16 cellular contexts compared by ENCODE assay signal in the genomic region with DNA sequence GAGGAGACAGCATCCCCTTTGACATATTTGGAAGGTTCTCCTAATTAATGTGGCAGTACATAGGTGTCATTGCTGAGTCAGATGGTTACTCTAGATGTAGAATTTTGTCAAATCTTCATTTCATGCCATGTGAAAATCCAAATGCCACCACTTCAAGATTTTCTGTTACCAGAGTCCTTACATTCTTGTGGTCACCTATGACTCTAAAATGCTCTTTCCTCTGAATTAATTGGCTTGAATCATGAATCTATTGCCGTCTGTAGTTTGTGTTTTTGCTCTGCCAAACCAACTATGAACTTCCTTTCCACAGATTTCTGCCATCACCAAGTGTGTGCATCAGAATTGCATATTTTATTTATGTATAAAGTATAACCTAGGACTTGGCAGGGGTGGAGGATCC.
DNase-seq lines count a peak whose midpoint lies in the region; ATAC-seq and TF ChIP-seq lines count a peak whose summit lies in the region.
"Had no signal": no experiment of that assay in that cellular context is flagged by ENCODE, and none has a peak within 500 bp of the region (broad histone marks: within the 10 kb centered on the region; RNA-seq: fewer than 3 reads in every experiment).

No MANE protein-coding gene starts in this region.

- H4K5ac ChIP-seq in IMR-90 (ENCODE audit: low read depth, low read length): no peak overlapping the region

- no peak overlapping the region; the same call in 1 of the 2 replicates for H3K4me2 ChIP-seq in IMR-90 (ENCODE audit: low read depth, low read length)
- H3K4me2 ChIP-seq in mesenchymal stem cell (ENCODE audit: low read length, poor library complexity, severe bottlenecking): no peak overlapping the region

- peaks cover 3% of the 10 kb centered on the region; the same call in 1 of the 2 replicates for H3K9me1 ChIP-seq in IMR-90 (ENCODE audit: insufficient read depth, low read length)

- CTCF ChIA-PET in IMR-90 (lab: Yijun Ruan, JAX): interaction anchor here (0.6 kb wide), 1 partner anchor 201 kb away, joined by 3 read pairs; no protein-coding TSS in a partner anchor

- H3K79me1 ChIP-seq in IMR-90 (ENCODE audit: low read depth in 1 of 2, low read length in 2 of 2) (no peaks in the 10 kb centered on the region), mesenchymal stem cell (replicated peaks; ENCODE audit: low read length, poor library complexity, severe bottlenecking) (no peaks in the 10 kb centered on the region)

- H3K9ac ChIP-seq in IMR-90 (ENCODE audit: low read depth, low read length) (no peak overlapping the region), mesenchymal stem cell (ENCODE audit: low read length) (no peak overlapping the region)

- ATAC-seq in IMR-90 (ENCODE audit: low read depth) (no peak), HG03045 (IDR thresholded peaks at IDR 0.05; ENCODE audit: unreplicated experiment) (no peak)
- ATAC-seq: naive thymus-derived CD8-positive, alpha-beta T cell; psoas muscle had no signal

- BruUV-seq in IMR-90 (replicated peaks; lab: Mats Ljungman, UMichigan): no TSS peak

- H3K27me3 ChIP-seq in IMR-90 (ENCODE audit: control insufficient read depth, insufficient read depth, low read length) (no peaks in the 10 kb centered on the region), mesenchymal stem cell (ENCODE audit: control insufficient read depth in 1 of 2, insufficient read depth in 1 of 2, low read length in 2 of 2) (no peaks in the 10 kb centered on the region), esophagus squamous epithelium (no peaks in the 10 kb centered on the region), adrenal gland (no peaks in the 10 kb centered on the region)
- H3K27me3 ChIP-seq: stomach had no signal

- dilution Hi-C loops in IMR-90 (cut with HindIII; ENCODE audit: low sequenced_read_pairs, unreplicated experiment): no loop called here

- no peak overlapping the region for H3K27ac ChIP-seq in IMR-90 (ENCODE audit: insufficient read depth, low read length)
- H3K27ac ChIP-seq in mesenchymal stem cell (ENCODE audit: low read length, poor library complexity, severe bottlenecking): peak overlapping the region; percentile 43
- H3K27ac ChIP-seq in esophagus squamous epithelium: no peak overlapping the region
- no peak overlapping the region for H3K27ac ChIP-seq in adrenal gland
- H3K27ac ChIP-seq: psoas muscle, stomach, VCaP had no signal

- H4K8ac ChIP-seq in IMR-90 (ENCODE audit: low read depth in 2 of 2, low read length in 2 of 2): no peak overlapping the region
- H4K8ac ChIP-seq in mesenchymal stem cell (ENCODE audit: low read length): no peak overlapping the region

- H4K20me1 ChIP-seq in IMR-90 (ENCODE audit: insufficient read depth, low read length): no peaks in the 10 kb centered on the region

- intact Hi-C loops in IMR-90 (cut with micrococcal nuclease): no loop called here
- intact Hi-C loops in esophagus squamous epithelium (cut with DNase I): no loop called here
- intact Hi-C loops in adrenal gland (cut with DNase I): no loop called here

- no peak for TF ChIP-seq CTCF in IMR-90 (conservative IDR thresholded peaks at IDR 0.05; ENCODE audit: low read depth, low read length)
- TF ChIP-seq CTCF in astrocyte of the spinal cord (IDR thresholded peaks at IDR 0.05; ENCODE audit: low read depth, low read length): no peak
- TF ChIP-seq CTCF in esophagus squamous epithelium (IDR thresholded peaks at IDR 0.05): no peak
- no peak for TF ChIP-seq CTCF in adrenal gland (IDR thresholded peaks at IDR 0.05)

- peak overlapping the region; percentile 57; the same call in 1 of the 2 replicates for H2BK20ac ChIP-seq in IMR-90 (ENCODE audit: low read depth, low read length)

- H2AK5ac ChIP-seq in IMR-90 (ENCODE audit: low read depth, low read length) (no peak overlapping the region), mesenchymal stem cell (ENCODE audit: low read length, severe bottlenecking) (no peak overlapping the region)

- H3K4me1 ChIP-seq in IMR-90 (ENCODE audit: control insufficient read depth, insufficient read depth, low read length): peaks cover 7% of the 10 kb centered on the region
- no peaks in the 10 kb centered on the region for H3K4me1 ChIP-seq in mesenchymal stem cell (ENCODE audit: control insufficient read depth, insufficient read depth, low read depth, low read length)
- peaks cover 8 to 19% (median 14%) of the 10 kb centered on the region in 3 donors for H3K4me1 ChIP-seq in esophagus squamous epithelium
- H3K4me1 ChIP-seq in adrenal gland (replicated peaks in 1 of 2): peaks cover 0 to 20% of the 10 kb centered on the region in 2 donors
- H3K4me1 ChIP-seq: psoas muscle had no signal

- H3K36me3 ChIP-seq in IMR-90 (ENCODE audit: control insufficient read depth, insufficient read depth, low read length): no peaks in the 10 kb centered on the region
- H3K36me3 ChIP-seq in mesenchymal stem cell (ENCODE audit: control insufficient read depth in 1 of 2, insufficient read depth in 2 of 2, low read depth in 1 of 2, low read length in 2 of 2): no peaks in the 10 kb centered on the region
- no peaks in the 10 kb centered on the region for H3K36me3 ChIP-seq in esophagus squamous epithelium
- no peaks in the 10 kb centered on the region for H3K36me3 ChIP-seq in adrenal gland (replicated peaks in 1 of 2)
- H3K36me3 ChIP-seq: stomach had no signal

- in situ Hi-C loops in IMR-90 (cut with MboI; ENCODE audit: low sequenced_read_pairs): no loop called here
- in situ Hi-C loops in astrocyte of the spinal cord (cut with HindIII; ENCODE audit: low sequenced_read_pairs): no loop called here

- H4K91ac ChIP-seq in IMR-90 (ENCODE audit: insufficient read depth, low read depth, low read length) (no peak overlapping the region), mesenchymal stem cell (ENCODE audit: low read length) (no peak overlapping the region)

- H2BK15ac ChIP-seq in IMR-90 (ENCODE audit: low read depth, low read length): no peak overlapping the region
- no peak overlapping the region for H2BK15ac ChIP-seq in mesenchymal stem cell (ENCODE audit: low read depth, poor library complexity, severe bottlenecking)

- WGBS in IMR-90 (ENCODE audit: extremely low coverage in 2 of 2, insufficient read length in 1 of 2), 2 experiments: no CpG with 5 or more reads among the region's 1 CpG
- WGBS in mesenchymal stem cell: 0% methylated on average over 1 of the region's 1 CpG
- 82 to 87% methylated on average over 1 of the region's 1 CpG for WGBS in esophagus squamous epithelium, 2 donors
- 83 to 95% (median 90%) methylated on average over 1 of the region's 1 CpG for WGBS in adrenal gland, 4 donors

- POLR2A ChIA-PET in IMR-90 (lab: Charles Lee; ENCODE audit: unreplicated experiment): no interaction called here

- no peak for TF ChIP-seq RAD21 in IMR-90 (IDR thresholded peaks at IDR 0.05; ENCODE audit: low read length)

- H3K4ac ChIP-seq in IMR-90 (ENCODE audit: low read depth, low read length) (no peak overlapping the region), mesenchymal stem cell (ENCODE audit: low read depth in 1 of 2, low read length in 2 of 2) (no peak overlapping the region)

- peak overlapping the region; percentile 37; the same call in 1 of the 2 replicates for H3K18ac ChIP-seq in IMR-90 (ENCODE audit: low read depth, low read length)
- no peak overlapping the region for H3K18ac ChIP-seq in mesenchymal stem cell (ENCODE audit: low read depth in 1 of 2, low read length in 2 of 2)

- no peak overlapping the region for H3K14ac ChIP-seq in IMR-90 (replicated peaks; ENCODE audit: low read depth, low read length)
- H3K14ac ChIP-seq in mesenchymal stem cell (ENCODE audit: low read length in 2 of 2): no peak overlapping the region

- H3K9me3 ChIP-seq in IMR-90 (ENCODE audit: control insufficient read depth, insufficient read depth, low read length): no peaks in the 10 kb centered on the region
- H3K9me3 ChIP-seq in mesenchymal stem cell (ENCODE audit: control insufficient read depth, low read length): no peaks in the 10 kb centered on the region
- no peaks in the 10 kb centered on the region for H3K9me3 ChIP-seq in esophagus squamous epithelium
- no peaks in the 10 kb centered on the region for H3K9me3 ChIP-seq in adrenal gland (replicated peaks in 1 of 3)
- H3K9me3 ChIP-seq: psoas muscle, stomach had no signal

- H3K56ac ChIP-seq in IMR-90 (ENCODE audit: extremely low read depth, insufficient read depth, low read length): no peak overlapping the region

- H2BK5ac ChIP-seq in IMR-90 (ENCODE audit: low read depth, low read length, poor library complexity, severe bottlenecking): peak overlapping the region; percentile 91
- H2BK5ac ChIP-seq in mesenchymal stem cell (ENCODE audit: low read depth, low read length, poor library complexity, severe bottlenecking): no peak overlapping the region

- H2BK120ac ChIP-seq in IMR-90 (ENCODE audit: low read depth, low read length): no peak overlapping the region; the same call in 1 of the 2 replicates
- no peak overlapping the region for H2BK120ac ChIP-seq in mesenchymal stem cell (ENCODE audit: low read depth, low read length)

- no peak overlapping the region for H3K23ac ChIP-seq in IMR-90 (ENCODE audit: low read depth, low read length)
- no peak overlapping the region for H3K23ac ChIP-seq in mesenchymal stem cell (ENCODE audit: low read length in 2 of 2)

- TF ChIP-seq POLR2A in IMR-90 (IDR thresholded peaks at IDR 0.05; ENCODE audit: low read depth, low read length): no peak
- no peak for TF ChIP-seq POLR2A in esophagus squamous epithelium (IDR thresholded peaks at IDR 0.05)
- no peak for TF ChIP-seq POLR2A in adrenal gland (IDR thresholded peaks at IDR 0.05)

- no peak overlapping the region for H2AK9ac ChIP-seq in IMR-90 (replicated peaks; ENCODE audit: low read depth, low read length, poor library complexity)

- H2BK12ac ChIP-seq in mesenchymal stem cell (ENCODE audit: low read length in 2 of 2): no peak overlapping the region

- H3K4me3 ChIP-seq in IMR-90 (ENCODE audit: insufficient read depth, low read depth, low read length) (no peak overlapping the region), astrocyte of the spinal cord (ENCODE audit: low read depth, low read length) (no peak overlapping the region), mesenchymal stem cell (ENCODE audit: insufficient read depth in 1 of 2, low read depth in 1 of 2, low read length in 2 of 2) (no peak overlapping the region), esophagus squamous epithelium (no peak overlapping the region), adrenal gland (no peak overlapping the region)
- H3K4me3 ChIP-seq: lung, psoas muscle, stomach had no signal

- DNase-seq in AG20443 (ENCODE audit: low spot score) (peak; percentile 41), IMR-90 (peak; percentile 63), astrocyte of the spinal cord (ENCODE audit: low read depth, low spot score) (peak; percentile 85), mesenchymal stem cell (peak; percentile 51), C1 segment of cervical spinal cord (lab: John Stamatoyannopoulos, UW) (no peak), esophagus squamous epithelium (lab: John Stamatoyannopoulos, UW) (no peak), adrenal gland (no peak)
- DNase-seq: naive thymus-derived CD8-positive, alpha-beta T cell; NCI-H774; psoas muscle; stimulated activated CD4-positive, alpha-beta T cell treated with anti-CD3 and anti-CD28 coated beads, Interleukin-15, amount 100 ng/mL, for 24 hours; stomach; T-helper 1 cell had no signal

- H2AFZ ChIP-seq in IMR-90 (replicated peaks; ENCODE audit: low read length, poor library complexity) (no peak overlapping the region), mesenchymal stem cell (ENCODE audit: low read depth, low read length) (no peak overlapping the region)

TF ChIP-seq in IMR-90, 13 proteins besides CTCF, POLR2A, EP300 and RAD21 (continues in another document):
- TF ChIP-seq RCOR1 (IDR thresholded peaks at IDR 0.05; ENCODE audit: insufficient replicate concordance, low read length): no peak

Comparison
In these comparisons a context has a peak if more than half of its experiments do, and no peak if none do; other contexts are left out.
1. DNase-seq: peak in AG20443 (single experiment), IMR-90 (single experiment), astrocyte of the spinal cord (single experiment) and mesenchymal stem cell (single experiment); none in C1 segment of cervical spinal cord (0 of 14), esophagus squamous epithelium (single experiment) and adrenal gland (0 of 7).